15 cellular contexts compared by ENCODE assay signal in the genomic region with DNA sequence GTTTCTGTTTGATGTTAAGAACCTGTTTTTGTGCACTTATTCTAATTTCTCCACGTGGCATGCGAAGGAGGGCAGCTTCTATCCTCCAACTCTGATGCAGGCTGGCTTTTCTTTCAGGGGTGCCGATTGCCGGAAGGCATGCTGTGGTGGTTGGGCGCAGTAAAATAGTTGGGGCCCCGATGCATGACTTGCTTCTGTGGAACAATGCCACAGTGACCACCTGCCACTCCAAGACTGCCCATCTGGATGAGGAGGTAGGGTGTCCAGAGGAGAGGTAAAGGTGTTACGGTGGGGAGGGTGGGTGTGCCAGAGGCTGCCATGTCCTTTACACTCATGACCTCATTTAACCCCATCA. TPM values are rescaled to one million over a fixed set of nuclear protein-coding genes. Genes with fewer than 3 reads are reported as not detected.
DNase-seq lines count a peak whose midpoint lies in the region; ATAC-seq, FAIRE-seq and TF ChIP-seq lines count a peak whose summit lies in the region.
"Had no signal": no experiment of that assay in that cellular context is flagged by ENCODE, and none has a peak within 500 bp of the region (broad histone marks: within the 10 kb centered on the region; RNA-seq: fewer than 3 reads in every experiment).

No MANE protein-coding gene starts in this region.

- no peaks in the 10 kb centered on the region for H3K9me3 Mint-ChIP-seq in stimulated activated naive CD8-positive, alpha-beta T cell treated with anti-CD3 and anti-CD28 coated beads, Interleukin-15, Interleukin-2, amounts not matched to agents 100 ng/mL and 50 ng/mL, for 24 hours
- H3K9me3 Mint-ChIP-seq in stimulated activated naive CD8-positive, alpha-beta T cell treated with anti-CD3 and anti-CD28 coated beads, Interleukin-15, amount 100 ng/mL, for 72 hours: no peaks in the 10 kb centered on the region
- no peaks in the 10 kb centered on the region for H3K9me3 Mint-ChIP-seq in activated naive CD4-positive, alpha-beta T cell treated with anti-CD3 and anti-CD28 coated beads, Interleukin-2, amount 10 ng/mL, durations not matched to agents 7 days and 5 days
- no peaks in the 10 kb centered on the region for H3K9me3 Mint-ChIP-seq in chondrocyte (ENCODE audit: low read depth)
- H3K9me3 Mint-ChIP-seq: CD4-positive, alpha-beta T cell; GM23338 had no signal

- H3K27ac Mint-ChIP-seq in stimulated activated naive CD8-positive, alpha-beta T cell treated with anti-CD3 and anti-CD28 coated beads, Interleukin-15, Interleukin-2, amounts not matched to agents 100 ng/mL and 50 ng/mL, for 24 hours: peak overlapping the region; percentile 4
- no peak overlapping the region for H3K27ac Mint-ChIP-seq in stimulated activated naive CD8-positive, alpha-beta T cell treated with anti-CD3 and anti-CD28 coated beads, Interleukin-15, amount 100 ng/mL, for 72 hours
- no peak overlapping the region for H3K27ac Mint-ChIP-seq in activated naive CD4-positive, alpha-beta T cell treated with anti-CD3 and anti-CD28 coated beads, Interleukin-2, amount 10 ng/mL, durations not matched to agents 7 days and 5 days
- H3K27ac Mint-ChIP-seq in chondrocyte (ENCODE audit: unreplicated experiment): no peak overlapping the region
- H3K27ac Mint-ChIP-seq: B cell; CD4-positive, alpha-beta T cell; GM23338 had no signal

- no peaks in the 10 kb centered on the region for H3K27me3 Mint-ChIP-seq in stimulated activated naive CD8-positive, alpha-beta T cell treated with anti-CD3 and anti-CD28 coated beads, Interleukin-15, Interleukin-2, amounts not matched to agents 100 ng/mL and 50 ng/mL, for 24 hours
- H3K27me3 Mint-ChIP-seq in stimulated activated naive CD8-positive, alpha-beta T cell treated with anti-CD3 and anti-CD28 coated beads, Interleukin-15, amount 100 ng/mL, for 72 hours: no peaks in the 10 kb centered on the region
- no peaks in the 10 kb centered on the region for H3K27me3 Mint-ChIP-seq in activated naive CD4-positive, alpha-beta T cell treated with anti-CD3 and anti-CD28 coated beads, Interleukin-2, amount 10 ng/mL, durations not matched to agents 7 days and 5 days
- no peaks in the 10 kb centered on the region for H3K27me3 Mint-ChIP-seq in chondrocyte (ENCODE audit: low read depth)
- H3K27me3 Mint-ChIP-seq: B cell; CD4-positive, alpha-beta T cell had no signal

- TF ChIP-seq POLR2A in GM12878 (IDR thresholded peaks at IDR 0.05; ENCODE audit: low read depth, low read length): no peak

- no peak overlapping the region for H3K9ac ChIP-seq in GM12878 (ENCODE audit: control insufficient read depth, insufficient read depth, low read length)

- no peak for TF ChIP-seq EP300 in GM12878 (IDR thresholded peaks at IDR 0.05; ENCODE audit: borderline replicate concordance in 1 of 2, control insufficient read depth in 1 of 2, low read depth in 2 of 2, low read length in 2 of 2)

- no peaks in the 10 kb centered on the region for H3K79me2 ChIP-seq in GM12878 (ENCODE audit: control insufficient read depth, insufficient read depth, low read length)
- no peaks in the 10 kb centered on the region for H3K79me2 ChIP-seq in osteoblast (ENCODE audit: insufficient read depth, low read length)

- H3K4me1 Mint-ChIP-seq in stimulated activated naive CD8-positive, alpha-beta T cell treated with anti-CD3 and anti-CD28 coated beads, Interleukin-15, Interleukin-2, amounts not matched to agents 100 ng/mL and 50 ng/mL, for 24 hours (ENCODE audit: low read depth): peaks cover 27% of the 10 kb centered on the region
- peaks cover 14% of the 10 kb centered on the region for H3K4me1 Mint-ChIP-seq in stimulated activated naive CD8-positive, alpha-beta T cell treated with anti-CD3 and anti-CD28 coated beads, Interleukin-15, amount 100 ng/mL, for 72 hours
- H3K4me1 Mint-ChIP-seq in activated naive CD4-positive, alpha-beta T cell treated with anti-CD3 and anti-CD28 coated beads, Interleukin-2, amount 10 ng/mL, durations not matched to agents 7 days and 5 days: peaks cover 7% of the 10 kb centered on the region
- H3K4me1 Mint-ChIP-seq in chondrocyte (ENCODE audit: low read depth): peaks cover 28% of the 10 kb centered on the region
- H3K4me1 Mint-ChIP-seq: B cell, GM23338 had no signal

- no peak for DNase-seq in stimulated activated naive CD8-positive, alpha-beta T cell treated with anti-CD3 and anti-CD28 coated beads, Interleukin-15, amount 100 ng/mL, for 72 hours
- DNase-seq in GM12878 (ENCODE audit: low read depth, low spot score): no peak
- no peak for DNase-seq in osteoblast (ENCODE audit: insufficient read length, low spot score, missing footprints)
- no peak for DNase-seq in activated naive CD4-positive, alpha-beta T cell treated with anti-CD3 and anti-CD28 coated beads, Interleukin-2, amount 10 ng/mL, durations not matched to agents 7 days and 5 days
- DNase-seq in chondrocyte (ENCODE audit: low spot score): no peak
- DNase-seq: C1 segment of cervical spinal cord; CD4-positive, alpha-beta T cell; DMS79; H7 had no signal

- no peak overlapping the region for H3K27ac ChIP-seq in GM12878 (ENCODE audit: control insufficient read depth, insufficient read depth)
- H3K27ac ChIP-seq in osteoblast (ENCODE audit: low read depth, low read length): no peak overlapping the region

- 99% methylated on average over 7 of the region's 7 CpGs for WGBS in GM12878 (ENCODE audit: insufficient coverage, insufficient replicate concordance, low lambda C conversion rate, missing lambda C conversion rate)

- FAIRE-seq in GM12878 (lab: Jason Lieb, UNC): no peak
- FAIRE-seq: A204.1, GM12891 had no signal

- POLR2A ChIA-PET in GM12878 (lab: Charles Lee): interaction anchor here (0.6 kb wide), 1 partner anchor 490 kb away, joined by 3 read pairs; no protein-coding TSS in a partner anchor

- H3K4me3 ChIP-seq in GM12878: no peak overlapping the region
- no peak overlapping the region for H3K4me3 ChIP-seq in osteoblast (ENCODE audit: insufficient read depth, low read length)
- H3K4me3 ChIP-seq: GM23338 had no signal

- peaks cover 3% of the 10 kb centered on the region; the same call in 1 of the 2 replicates for H3K4me1 ChIP-seq in GM12878 (ENCODE audit: control insufficient read depth, insufficient read depth, low read length)
- peaks cover 27% of the 10 kb centered on the region for H3K4me1 ChIP-seq in osteoblast (ENCODE audit: insufficient read depth, low read length)

- SMC1A ChIA-PET in GM12878 (lab: Charles Lee; ENCODE audit: uncharacterized antibody, unreplicated experiment): interaction anchor here (1.7 to 4.8 kb wide), 3 partner anchors 25 to 93 kb away, joined by 4 to 21 read pairs (median 4); no protein-coding TSS in a partner anchor

- H3K36me3 ChIP-seq in GM12878 (ENCODE audit: control insufficient read depth in 2 of 2, insufficient read depth in 2 of 2, low read length in 1 of 2): peaks cover 18 to 27% of the 10 kb centered on the region in 2 experiments
- H3K36me3 ChIP-seq in osteoblast (ENCODE audit: insufficient read depth, low read length): peaks cover 42% of the 10 kb centered on the region

- CTCF ChIA-PET in GM12878 (lab: Yijun Ruan, JAX): interaction anchor here (0.6 to 4.7 kb wide), 5 partner anchors 12 to 71 kb away, joined by 3 to 38 read pairs (median 4); no protein-coding TSS in a partner anchor
- CTCF ChIA-PET in activated naive CD4-positive, alpha-beta T cell treated with anti-CD3 and anti-CD28 coated beads, Interleukin-2, amount 10 ng/mL, durations not matched to agents 7 days and 5 days (lab: Charles Lee): interaction anchor here (1.6 kb wide), 1 partner anchor 13 kb away, joined by 13 read pairs; no protein-coding TSS in a partner anchor

- TSS peak; percentile 30 for BruUV-seq in GM12878 (replicated peaks; lab: Mats Ljungman, UMichigan)

- no peak for TF ChIP-seq RAD21 in GM12878 (IDR thresholded peaks at IDR 0.05; ENCODE audit: insufficient read depth, low read depth, low read length)

- in situ Hi-C loops in GM12878 (cut with MboI): no loop called here

- H3K27me3 ChIP-seq in GM12878 (replicated peaks in 1 of 2; ENCODE audit: control insufficient read depth in 2 of 2, insufficient read depth in 2 of 2, low read length in 1 of 2) (no peaks in the 10 kb centered on the region), osteoblast (ENCODE audit: insufficient read depth, low read length) (no peaks in the 10 kb centered on the region)

- TF ChIP-seq CTCF in GM12878 (IDR thresholded peaks at IDR 0.05 in 2 of 3, conservative IDR thresholded peaks at IDR 0.05 in 1 of 3; ENCODE audit: control insufficient read depth in 2 of 3, extremely low read depth in 1 of 3, insufficient read depth in 1 of 3, low read depth in 3 of 3, low read length in 3 of 3): no peak
- TF ChIP-seq CTCF in osteoblast (IDR thresholded peaks at IDR 0.05; ENCODE audit: extremely low read depth, low read depth, low read length): no peak
- no peak for TF ChIP-seq CTCF in chondrocyte (IDR thresholded peaks at IDR 0.05)

- H3K4me3 Mint-ChIP-seq in stimulated activated naive CD8-positive, alpha-beta T cell treated with anti-CD3 and anti-CD28 coated beads, Interleukin-15, Interleukin-2, amounts not matched to agents 100 ng/mL and 50 ng/mL, for 24 hours: no peak overlapping the region
- H3K4me3 Mint-ChIP-seq in stimulated activated naive CD8-positive, alpha-beta T cell treated with anti-CD3 and anti-CD28 coated beads, Interleukin-15, amount 100 ng/mL, for 72 hours: no peak overlapping the region
- H3K4me3 Mint-ChIP-seq in activated naive CD4-positive, alpha-beta T cell treated with anti-CD3 and anti-CD28 coated beads, Interleukin-2, amount 10 ng/mL, durations not matched to agents 7 days and 5 days: no peak overlapping the region
- no peak overlapping the region for H3K4me3 Mint-ChIP-seq in chondrocyte (ENCODE audit: unreplicated experiment)
- H3K4me3 Mint-ChIP-seq: B cell; CD4-positive, alpha-beta T cell; GM23338 had no signal

- no peak overlapping the region for H3K4me2 ChIP-seq in GM12878 (ENCODE audit: control insufficient read depth, insufficient read depth)
- peak overlapping the region; percentile 23 for H3K4me2 ChIP-seq in osteoblast (ENCODE audit: insufficient read depth, low read length)
- H3K4me2 ChIP-seq: GM23338 had no signal

- no peak overlapping the region for H2AFZ ChIP-seq in GM12878 (ENCODE audit: control insufficient read depth, low read depth, low read length)
- H2AFZ ChIP-seq in osteoblast (ENCODE audit: low read length): no peak overlapping the region
- H2AFZ ChIP-seq: GM23338 had no signal

- H4K20me1 ChIP-seq in GM12878 (ENCODE audit: control insufficient read depth, insufficient read depth): no peaks in the 10 kb centered on the region
- no peaks in the 10 kb centered on the region for H4K20me1 ChIP-seq in osteoblast (ENCODE audit: insufficient read depth, low read length)

- no peaks in the 10 kb centered on the region for H3K9me3 ChIP-seq in GM12878 (replicated peaks; ENCODE audit: control insufficient read depth, insufficient read depth, low read length)
- H3K9me3 ChIP-seq in osteoblast (ENCODE audit: low read depth, low read length): no peaks in the 10 kb centered on the region

- peaks cover 77% of the 10 kb centered on the region for H3K36me3 Mint-ChIP-seq in stimulated activated naive CD8-positive, alpha-beta T cell treated with anti-CD3 and anti-CD28 coated beads, Interleukin-15, Interleukin-2, amounts not matched to agents 100 ng/mL and 50 ng/mL, for 24 hours (ENCODE audit: low read depth)
- H3K36me3 Mint-ChIP-seq in activated naive CD4-positive, alpha-beta T cell treated with anti-CD3 and anti-CD28 coated beads, Interleukin-2, amount 10 ng/mL, durations not matched to agents 7 days and 5 days: peaks cover 49% of the 10 kb centered on the region
- H3K36me3 Mint-ChIP-seq in chondrocyte (ENCODE audit: low read depth): peaks cover 22% of the 10 kb centered on the region

- RAD21 ChIA-PET in GM12878 (lab: Charles Lee; ENCODE audit: unreplicated experiment): no interaction called here

- ATAC-seq in stimulated activated naive CD8-positive, alpha-beta T cell treated with anti-CD3 and anti-CD28 coated beads, Interleukin-15, amount 100 ng/mL, for 72 hours: no peak
- ATAC-seq in GM12878: no peak
- ATAC-seq in GM18519 (IDR thresholded peaks at IDR 0.05; ENCODE audit: low FRiP score, unreplicated experiment): no peak
- ATAC-seq: GM23338 had no signal

- intact Hi-C loops in GM12878 (cut with micrococcal nuclease; ENCODE audit: unreplicated experiment): no loop called here

RNA-seq across cellular contexts. Expression of a gene that starts 29.6 kb away (rescaled TPM):
- total RNA-seq in GM12878 (2013; cell fraction: nucleolus; rRNA removed): 224 and 245 TPM in 2 replicates
- 153 and 160 TPM in 2 replicates for total RNA-seq in GM12878 (2014; rRNA removed)
- 114 and 123 TPM in 2 replicates for total RNA-seq in GM12878 (2014; rRNA removed; fragmentation: Illumina TruSeq; extraction: Trizol)
- total RNA-seq in GM12878 (2021): 237 and 261 TPM in 2 replicates
- polyA plus RNA-seq in GM12878 (2011; ENCODE audit: low read depth): 70.5 TPM
- 81.9 and 99.3 TPM in 2 replicates for polyA plus RNA-seq in GM12878 (2011; rRNA removed)
- polyA plus RNA-seq in GM12878 (2011; cell fraction: cytosol; rRNA removed): 95.3 and 103 TPM in 2 replicates
- 103 and 135 TPM in 2 replicates for polyA plus RNA-seq in GM12878 (2011; cell fraction: nucleus; rRNA removed)
- 100 and 109 TPM in 2 replicates for polyA plus RNA-seq in GM12878 (2012)
- polyA plus RNA-seq in GM12878 (2014; fragmentation: Illumina TruSeq; extraction: Trizol): 210 TPM in 2 replicates
- polyA plus RNA-seq in GM12878 (2014; fragmentation: Nextera tagmentation; extraction: Ambion mirVana): 100 to 1,000 TPM; 140 to 177 TPM
- 169 and 181 TPM in 2 replicates for polyA plus RNA-seq in GM12878 (2014; rRNA removed)
- 100 to 1,000 TPM; 301 to 310 TPM for polyA plus RNA-seq in GM12878 (2016; fragmentation: Nextera tagmentation; extraction: Ambion mirVana)
- polyA minus RNA-seq in GM12878 (2011; rRNA and poly(A)+ RNA removed): 130 and 154 TPM in 2 replicates
- 96.6 and 126 TPM in 2 replicates for polyA minus RNA-seq in GM12878 (2011; cell fraction: cytosol; rRNA and poly(A)+ RNA removed)
- 71.6 and 111 TPM in 2 replicates for polyA minus RNA-seq in GM12878 (2011; cell fraction: nucleus; rRNA and poly(A)+ RNA removed)
- total RNA-seq in osteoblast: 28.2 and 33.6 TPM in 2 replicates
- total RNA-seq in chondrocyte: 54.2 to 94.9 TPM (median 55.4 TPM) in 3 replicates

RNA-seq across cellular contexts. Expression of a gene that starts 47.6 kb away (rescaled TPM):
- total RNA-seq in GM12878 (2013; cell fraction: nucleolus; rRNA removed): 4.3 and 4.8 TPM in 2 replicates
- total RNA-seq in GM12878 (2014; rRNA removed): 3.8 and 4.4 TPM in 2 replicates
- total RNA-seq in GM12878 (2014; rRNA removed; fragmentation: Illumina TruSeq; extraction: Trizol): 5.1 TPM in 2 replicates
- total RNA-seq in GM12878 (2021): 3.7 and 4.0 TPM in 2 replicates
- polyA plus RNA-seq in GM12878 (2011; ENCODE audit: low read depth): 1.1 TPM
- 1.6 and 3.1 TPM in 2 replicates for polyA plus RNA-seq in GM12878 (2011; rRNA removed)
- polyA plus RNA-seq in GM12878 (2011; cell fraction: cytosol; rRNA removed): 0.69 TPM in 2 replicates
- 0.98 and 0.99 TPM in 2 replicates for polyA plus RNA-seq in GM12878 (2011; cell fraction: nucleus; rRNA removed)
- polyA plus RNA-seq in GM12878 (2012): 1.4 and 1.5 TPM in 2 replicates
- 3.4 and 3.9 TPM in 2 replicates for polyA plus RNA-seq in GM12878 (2014; fragmentation: Illumina TruSeq; extraction: Trizol)
- 1 to 10 TPM in 1 of 2 experiments, under 1 TPM in 1; 0.45 to 1.5 TPM for polyA plus RNA-seq in GM12878 (2014; fragmentation: Nextera tagmentation; extraction: Ambion mirVana)
- 1.7 and 1.8 TPM in 2 replicates for polyA plus RNA-seq in GM12878 (2014; rRNA removed)
- under 1 TPM; 0.55 to 0.90 TPM for polyA plus RNA-seq in GM12878 (2016; fragmentation: Nextera tagmentation; extraction: Ambion mirVana)
- polyA minus RNA-seq in GM12878 (2011; rRNA and poly(A)+ RNA removed): 1.6 and 2.3 TPM in 2 replicates
- polyA minus RNA-seq in GM12878 (2011; cell fraction: cytosol; rRNA and poly(A)+ RNA removed): 0.80 and 1.4 TPM in 2 replicates
- polyA minus RNA-seq in GM12878 (2011; cell fraction: nucleus; rRNA and poly(A)+ RNA removed): 2.3 and 3.2 TPM in 2 replicates
- 0.59 and 1.1 TPM in 2 replicates for total RNA-seq in osteoblast
- total RNA-seq in chondrocyte: 4.2 to 9.0 TPM (median 4.3 TPM) in 3 replicates
